ENCODE assay signal across 1 cellular context in the genomic region with DNA sequence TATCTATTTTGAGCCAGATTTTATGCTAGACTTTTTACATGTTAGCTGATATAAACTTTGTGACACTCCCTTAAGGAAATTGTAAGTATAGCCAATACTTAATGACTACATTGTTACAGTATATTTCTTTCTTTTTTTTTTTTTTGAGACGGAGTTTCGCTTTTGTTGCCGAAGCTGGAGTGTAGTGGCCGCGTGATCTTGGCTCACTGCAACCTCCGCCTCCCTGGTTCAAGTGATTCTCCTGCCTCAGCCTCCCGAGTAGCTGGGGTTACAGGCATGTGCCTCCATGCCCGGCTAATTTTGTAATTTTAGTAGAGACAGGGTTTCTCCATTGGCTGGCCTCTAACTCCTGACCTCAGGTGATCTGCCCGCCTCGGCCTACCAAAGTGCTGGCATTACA. TPM values are rescaled to one million over a fixed set of nuclear protein-coding genes. Genes with fewer than 3 reads are reported as not detected.
"Had no signal": no experiment of that assay in that cellular context is flagged by ENCODE, and none has a peak within 500 bp of the region (broad histone marks: within the 10 kb centered on the region; RNA-seq: fewer than 3 reads in every experiment).

No MANE protein-coding gene starts in this region.

RNA-seq across cellular contexts. Expression of gene MGARP, which starts 33.4 kb away (rescaled TPM):
- total RNA-seq: skeletal muscle tissue had no signal
